Comparison of ENCODE assay signal across 19 cellular contexts in the genomic region with DNA sequence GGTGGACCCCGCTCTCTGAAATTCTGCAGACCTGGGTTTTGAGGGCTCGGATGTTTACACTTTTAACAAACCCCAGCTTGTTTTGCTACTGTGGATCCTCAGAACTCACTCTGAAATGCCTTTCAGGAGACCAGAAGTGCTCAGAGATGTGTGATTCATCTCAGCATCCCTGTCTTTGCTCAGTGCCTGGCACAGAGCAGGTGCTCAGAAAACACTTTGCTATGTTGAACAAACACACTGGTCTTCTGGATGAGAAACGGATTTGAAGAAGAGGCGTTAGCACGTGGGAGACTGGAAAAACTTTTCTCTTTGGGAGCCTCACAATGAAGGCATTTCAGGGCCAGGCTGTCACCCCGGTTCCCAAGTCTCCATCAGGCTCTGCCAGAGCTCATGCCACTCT.
"Had no signal": no experiment of that assay in that cellular context is flagged by ENCODE, and none has a peak within 500 bp of the region (broad histone marks: within the 10 kb centered on the region; RNA-seq: fewer than 3 reads in every experiment).

No MANE protein-coding gene starts in this region.

- FAIRE-seq: astrocyte, endometrium had no signal

- H3K4me3 ChIP-seq: colonic mucosa, lower lobe of right lung, ovary, right lobe of liver, smooth muscle cell, suprapubic skin, upper lobe of left lung had no signal

- H3K9me3 ChIP-seq: colonic mucosa, lower lobe of right lung, ovary, right lobe of liver, suprapubic skin, upper lobe of left lung had no signal

- H3K36me3 ChIP-seq: colonic mucosa, ovary, right lobe of liver, WERI-Rb-1 had no signal

- DNase-seq: activated CD4-positive, alpha-beta memory T cell treated with anti-CD3 and anti-CD28 coated beads, Interleukin-2, amount 10 ng/mL, durations not matched to agents 7 days and 5 days; activated CD4-positive, alpha-beta T cell treated with anti-CD3 and anti-CD28 coated beads for 36 hours; activated naive CD4-positive, alpha-beta T cell treated with anti-CD3 and anti-CD28 coated beads, Interleukin-2, amount 50 U/mL, for 16 hours; activated T-cell treated with anti-CD3 and anti-CD28 coated beads, Interleukin-2, amount 50 U/mL, for 24 hours; colonic mucosa; glutamatergic neuron; lower lobe of right lung; midbrain; ovary; right lobe of liver; stimulated activated CD4-positive, alpha-beta T cell treated with anti-CD3 and anti-CD28 coated beads, Interleukin-4, amount 100 ng/mL, for 4 hours; stimulated activated naive CD8-positive, alpha-beta T cell treated with anti-CD3 and anti-CD28 coated beads, Interleukin-15, Interleukin-2, amounts not matched to agents 100 U/mL and 50 U/mL, for 24 hours; T-cell; upper lobe of left lung; WERI-Rb-1 had no signal

- H3K27me3 ChIP-seq: colonic mucosa, ovary, right lobe of liver, suprapubic skin, upper lobe of left lung had no signal

- H3K4me1 ChIP-seq: right lobe of liver had no signal

- H3K27ac ChIP-seq: colonic mucosa, lower lobe of right lung, ovary, right lobe of liver, suprapubic skin, upper lobe of left lung had no signal

- ATAC-seq: activated CD4-positive, alpha-beta T cell treated with anti-CD3 and anti-CD28 coated beads for 36 hours; lower lobe of right lung; right lobe of liver; stimulated activated naive CD8-positive, alpha-beta T cell treated with anti-CD3 and anti-CD28 coated beads, Interleukin-15, Interleukin-2, amounts not matched to agents 100 U/mL and 50 U/mL, for 24 hours; T-cell had no signal

- H3K4me2 ChIP-seq: smooth muscle cell had no signal
